35 cellular contexts compared by ENCODE assay signal in the genomic region with DNA sequence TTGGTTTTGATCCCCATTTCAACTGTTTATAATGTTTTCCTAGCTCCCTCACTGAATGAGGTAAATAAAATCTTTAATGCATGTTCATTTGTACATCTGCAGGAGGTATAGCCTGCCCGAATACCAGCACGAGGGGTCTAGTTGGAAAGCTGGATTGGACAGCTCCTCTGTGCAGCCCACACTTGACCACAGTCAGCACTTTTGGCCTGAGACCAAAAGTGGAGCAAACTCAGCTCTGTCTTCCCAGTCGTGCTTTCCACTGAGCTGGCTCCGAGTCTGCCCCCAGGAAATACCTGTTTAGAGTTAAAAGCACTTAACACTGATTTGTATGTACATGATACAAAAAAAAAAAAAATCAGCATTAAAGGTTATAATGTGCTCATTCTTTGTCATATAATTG.
DNase-seq lines count a peak whose midpoint lies in the region; ATAC-seq and TF ChIP-seq lines count a peak whose summit lies in the region.
"Had no signal": no experiment of that assay in that cellular context is flagged by ENCODE, and none has a peak within 500 bp of the region (broad histone marks: within the 10 kb centered on the region; RNA-seq: fewer than 3 reads in every experiment).

No MANE protein-coding gene starts in this region.

- no peaks in the 10 kb centered on the region for H3K4me1 Mint-ChIP-seq in activated T-cell treated with anti-CD3 and anti-CD28 coated beads, Interleukin-2, amount 50 U/mL, for 24 hours (ENCODE audit: low read depth)
- H3K4me1 Mint-ChIP-seq: activated CD4-positive, alpha-beta T cell treated with anti-CD3 and anti-CD28 coated beads, Interleukin-2, amount 10 ng/mL, durations not matched to agents 24 days and 14 days; CD4-positive, alpha-beta memory T cell; immature natural killer cell; T-cell had no signal

- TF ChIP-seq EP300 in SK-N-SH (IDR thresholded peaks at IDR 0.05; ENCODE audit: borderline replicate concordance in 1 of 2, low read depth in 1 of 2, low read length in 1 of 2), result peak in 1 of 2 experiments; percentile 34; a peak in 1 of 4 replicates

- no peak overlapping the region for H2AFZ ChIP-seq in SK-N-SH (ENCODE audit: low read depth)

- H3K79me2 ChIP-seq in SK-N-SH (ENCODE audit: insufficient read depth), result no peaks in the 10 kb centered on the region

- H3K4me3 ChIP-seq in SK-N-SH (ENCODE audit: low read depth in 2 of 2, low read length in 1 of 2) (no peak overlapping the region), right cardiac atrium (ENCODE audit: low read length) (no peak overlapping the region)
- H3K4me3 ChIP-seq: cardiac muscle cell, colonic mucosa, gastroesophageal sphincter, HAP-1, ovary, SJCRH30, smooth muscle cell, testis, uterus had no signal

- WGBS in SK-N-SH (ENCODE audit: low lambda C conversion rate), result 10% methylated on average over 4 of the region's 4 CpGs
- 20% methylated on average over 4 of the region's 4 CpGs for WGBS in right cardiac atrium

- H3K9me3 Mint-ChIP-seq in activated T-cell treated with anti-CD3 and anti-CD28 coated beads, Interleukin-2, amount 50 U/mL, for 24 hours, result peaks cover 3% of the 10 kb centered on the region
- H3K9me3 Mint-ChIP-seq: activated CD4-positive, alpha-beta T cell treated with anti-CD3 and anti-CD28 coated beads, Interleukin-2, amount 10 ng/mL, durations not matched to agents 24 days and 14 days had no signal

- no peak overlapping the region for H3K4me3 Mint-ChIP-seq in activated T-cell treated with anti-CD3 and anti-CD28 coated beads, Interleukin-2, amount 50 U/mL, for 24 hours
- H3K4me3 Mint-ChIP-seq: activated CD4-positive, alpha-beta T cell treated with anti-CD3 and anti-CD28 coated beads, Interleukin-2, amount 10 ng/mL, durations not matched to agents 24 days and 14 days; activated naive CD8-positive, alpha-beta T cell; CD4-positive, alpha-beta memory T cell; immature natural killer cell; T-cell had no signal

- TF ChIP-seq CTCF in SK-N-SH (IDR thresholded peaks at IDR 0.05), result no peak
- TF ChIP-seq CTCF in GM13976 (IDR thresholded peaks at IDR 0.05; ENCODE audit: borderline replicate concordance, control extremely low read depth, extremely low read depth, insufficient read depth, missing control alignments), result no peak

- CTCF ChIA-PET in SK-N-SH (lab: Yijun Ruan, JAX), result interaction anchor here (2.3 kb wide), 1 partner anchor 156 kb away, joined by 5 read pairs; no protein-coding TSS in a partner anchor

- H3K4me1 ChIP-seq in SK-N-SH (ENCODE audit: control insufficient read depth in 1 of 2, insufficient read depth in 2 of 2, low read depth in 1 of 2, low read length in 1 of 2) (peaks cover 0 to 5% of the 10 kb centered on the region in 2 experiments; a peak in 1 of 4 replicates), right cardiac atrium (ENCODE audit: control insufficient read depth, insufficient read depth, low read length) (no peaks in the 10 kb centered on the region)
- H3K4me1 ChIP-seq: colonic mucosa, gastroesophageal sphincter, HAP-1, SJCRH30, testis, uterus had no signal

- TF ChIP-seq RAD21 in SK-N-SH (IDR thresholded peaks at IDR 0.05; ENCODE audit: low read length), result no peak

- peaks cover 3% of the 10 kb centered on the region; the same call in 1 of the 2 replicates for H3K9me2 ChIP-seq in SK-N-SH

- in situ Hi-C loops in GM13976 (cut with MboI; ENCODE audit: low sequenced_read_pairs, unreplicated experiment), result no loop called here

- peaks cover 7% of the 10 kb centered on the region; the same call in 1 of the 2 replicates for H3K9me3 ChIP-seq in SK-N-SH
- H3K9me3 ChIP-seq in right cardiac atrium (ENCODE audit: control insufficient read depth, low read length), result no peaks in the 10 kb centered on the region
- H3K9me3 ChIP-seq: colonic mucosa, gastroesophageal sphincter, HAP-1, ovary, SJCRH30, testis, uterus had no signal

- H3K4me2 ChIP-seq in SK-N-SH, result no peak overlapping the region
- H3K4me2 ChIP-seq: smooth muscle cell had no signal

- no peaks in the 10 kb centered on the region for H4K20me1 ChIP-seq in SK-N-SH (ENCODE audit: insufficient read depth)

- POLR2A ChIA-PET in SK-N-SH (lab: Yijun Ruan, JAX), result no interaction called here

- H3F3A ChIP-seq in SK-N-SH (replicated peaks; ENCODE audit: insufficient read depth), result no peaks in the 10 kb centered on the region

- no peak overlapping the region for H3K27ac Mint-ChIP-seq in activated T-cell treated with anti-CD3 and anti-CD28 coated beads, Interleukin-2, amount 50 U/mL, for 24 hours
- H3K27ac Mint-ChIP-seq: activated CD4-positive, alpha-beta T cell treated with anti-CD3 and anti-CD28 coated beads, Interleukin-2, amount 10 ng/mL, durations not matched to agents 24 days and 14 days; activated naive CD8-positive, alpha-beta T cell; CD4-positive, alpha-beta memory T cell; immature natural killer cell; T-cell had no signal

- no peak overlapping the region for H3K9ac ChIP-seq in SK-N-SH

- H3K27me3 Mint-ChIP-seq in activated T-cell treated with anti-CD3 and anti-CD28 coated beads, Interleukin-2, amount 50 U/mL, for 24 hours, result no peaks in the 10 kb centered on the region
- H3K27me3 Mint-ChIP-seq: activated CD4-positive, alpha-beta T cell treated with anti-CD3 and anti-CD28 coated beads, Interleukin-2, amount 10 ng/mL, durations not matched to agents 24 days and 14 days; activated naive CD8-positive, alpha-beta T cell; CD4-positive, alpha-beta memory T cell; T-cell had no signal

- no peaks in the 10 kb centered on the region for H3K36me3 Mint-ChIP-seq in activated T-cell treated with anti-CD3 and anti-CD28 coated beads, Interleukin-2, amount 50 U/mL, for 24 hours (ENCODE audit: low read depth)
- H3K36me3 Mint-ChIP-seq: activated naive CD8-positive, alpha-beta T cell; CD4-positive, alpha-beta memory T cell; immature natural killer cell; T-cell had no signal

- no peak for ATAC-seq in right cardiac atrium
- ATAC-seq: gastroesophageal sphincter, left colon, T-cell had no signal

- DNase-seq in NCI-H146 (lab: John Stamatoyannopoulos, UW) (peak; percentile 47), NCI-H146 treated with DMSO at 0.1 percent for 48 hours (lab: John Stamatoyannopoulos, UW; ENCODE audit: unreplicated experiment) (no peak), NCI-H1105 (lab: John Stamatoyannopoulos, UW) (peak; percentile 88), SK-N-SH (peak; percentile 23), left kidney (ENCODE audit: low read depth, low spot score) (peak; percentile 32), right cardiac atrium (no peak), GM13976 (ENCODE audit: low spot score) (no peak)
- no peak for DNase-seq in activated T-cell treated with anti-CD3 and anti-CD28 coated beads, Interleukin-2, amount 50 U/mL, for 24 hours
- DNase-seq: activated CD4-positive, alpha-beta T cell treated with anti-CD3 and anti-CD28 coated beads, Interleukin-2, amount 10 ng/mL, durations not matched to agents 24 days and 14 days; activated effector memory CD4-positive, alpha-beta T cell treated with Interleukin-2 at 50 U/mL for 16 hours; AML-193; anterior cingulate cortex; CD4-positive, alpha-beta memory T cell; colonic mucosa; effector CD4-positive, alpha-beta T cell; hippocampal formation; immature natural killer cell; Karpas-422; left colon; mesendoderm; NCI-H2029 treated with DMSO at 0.1 percent for 48 hours; NCI-H226; NCI-H82; ovary; retina; stimulated activated naive CD4-positive, alpha-beta T cell treated with Interleukin-2 at 50 U/mL for 16 hours; T-cell; testis; uterus had no signal

- H3K27me3 ChIP-seq in SK-N-SH (ENCODE audit: insufficient read depth), result no peaks in the 10 kb centered on the region
- no peaks in the 10 kb centered on the region for H3K27me3 ChIP-seq in right cardiac atrium (ENCODE audit: control insufficient read depth, insufficient read depth)
- H3K27me3 ChIP-seq: cardiac muscle cell, colonic mucosa, gastroesophageal sphincter, ovary, SJCRH30, testis, uterus had no signal

- H3K27ac ChIP-seq in SK-N-SH (ENCODE audit: low read depth in 2 of 2, low read length in 1 of 2), result no peak overlapping the region
- H3K27ac ChIP-seq in right cardiac atrium (ENCODE audit: low read length), result no peak overlapping the region
- H3K27ac ChIP-seq: cardiac muscle cell, colonic mucosa, gastroesophageal sphincter, ovary, SJCRH30, testis, uterus had no signal

- H3K36me3 ChIP-seq in SK-N-SH (replicated peaks in 1 of 2; ENCODE audit: control insufficient read depth in 1 of 2, insufficient read depth in 2 of 2, low read length in 1 of 2), result no peaks in the 10 kb centered on the region
- H3K36me3 ChIP-seq: cardiac muscle cell, colonic mucosa, gastroesophageal sphincter, HAP-1, ovary, SJCRH30, uterus had no signal

- intact Hi-C loops in right cardiac atrium (cut with DNase I), result no loop called here

TF ChIP-seq in SK-N-SH, 30 proteins besides CTCF, POLR2A, EP300 and RAD21 (continues in another document):
- TF ChIP-seq USF2 (IDR thresholded peaks at IDR 0.05; ENCODE audit: borderline replicate concordance, low read depth, low read length) (no peak), FOXJ3 (CRISPR knock-in tag; IDR thresholded peaks at IDR 0.05) (no peak), MXI1 (IDR thresholded peaks at IDR 0.05; ENCODE audit: low read depth, low read length) (no peak), GABPA (IDR thresholded peaks at IDR 0.05; ENCODE audit: low read depth) (no peak), IRF3 (IDR thresholded peaks at IDR 0.05; ENCODE audit: low read depth, low read length) (no peak)

Comparison
In these comparisons a context has a peak if more than half of its experiments do, and no peak if none do; other contexts are left out.
1. DNase-seq: peak in NCI-H146 (single experiment), NCI-H1105 (single experiment), SK-N-SH (single experiment) and left kidney (single experiment); none in NCI-H146 treated with DMSO at 0.1 percent for 48 hours (single experiment), right cardiac atrium (0 of 3), GM13976 (single experiment) and activated T-cell treated with anti-CD3 and anti-CD28 coated beads, Interleukin-2, amount 50 U/mL, for 24 hours (single experiment).